Comparison of ENCODE assay signal across 7 cellular contexts in genomic region chr6:158026054-158026900, GRCh38. TPM values are rescaled to one million over a fixed set of nuclear protein-coding genes. Genes with fewer than 3 reads are reported as not detected.
DNase-seq lines count a peak whose midpoint lies in the region; ATAC-seq and TF ChIP-seq lines count a peak whose summit lies in the region.

No MANE protein-coding gene starts in this region.

- peaks cover 34% of the 10 kb centered on the region for H3K4me1 Mint-ChIP-seq in central memory CD8-positive, alpha-beta T cell

- no peak for TF ChIP-seq POLR2A in lower leg skin (IDR thresholded peaks at IDR 0.05)

- H3K27me3 Mint-ChIP-seq in central memory CD8-positive, alpha-beta T cell, result no peaks in the 10 kb centered on the region

- peak overlapping the region; percentile 75 for H3K4me3 Mint-ChIP-seq in central memory CD8-positive, alpha-beta T cell

- peaks cover 2% of the 10 kb centered on the region for H3K36me3 Mint-ChIP-seq in central memory CD8-positive, alpha-beta T cell (ENCODE audit: insufficient read depth)

- H3K27ac Mint-ChIP-seq in central memory CD8-positive, alpha-beta T cell (ENCODE audit: low read depth), result peak overlapping the region; percentile 87

- no peak overlapping the region for H3K4me3 ChIP-seq in lower leg skin (ENCODE audit: low read depth, poor library complexity, severe bottlenecking)

- H3K9me3 Mint-ChIP-seq in central memory CD8-positive, alpha-beta T cell, result no peaks in the 10 kb centered on the region

- intact Hi-C loops in lower leg skin (cut with DNase I; ENCODE audit: low total_unique reads), result no loop called here

- WGBS in lower leg skin, 2 donors, result 28 to 30% methylated on average over 19 of the region's 21 CpGs

- peak in 1 of 3 donors; percentile 29 for TF ChIP-seq CTCF in lower leg skin (IDR thresholded peaks at IDR 0.05)

- peak; percentile 43 for ATAC-seq in GM18520 (IDR thresholded peaks at IDR 0.05; ENCODE audit: unreplicated experiment)
- peak; percentile 57 for ATAC-seq in HG02970 (IDR thresholded peaks at IDR 0.05; ENCODE audit: low FRiP score, unreplicated experiment)
- ATAC-seq in central memory CD8-positive, alpha-beta T cell (replicated peaks; ENCODE audit: extremely low read depth, poor library complexity, severe bottlenecking), result peak; percentile 77

- DNase-seq in NCI-H2171 (lab: John Stamatoyannopoulos, UW) (peak; percentile 40), lower leg skin (ENCODE audit: low spot score in 2 of 2) (peak; percentile 85 to 97)
- peak; percentile 83 for DNase-seq in activated CD4-positive, CD25-positive, alpha-beta regulatory T cell treated with anti-CD3 and anti-CD28 coated beads, Interleukin-2, amount 50 U/mL, for 72 hours
- peak; percentile 62 to 66 for DNase-seq in central memory CD8-positive, alpha-beta T cell (ENCODE audit: low spot score in 2 of 2)
- DNase-seq in stimulated activated CD8-positive, alpha-beta memory T cell treated with anti-CD3 and anti-CD28 coated beads, Interleukin-12 subunit alpha, Interleukin-12 subunit beta, amount 100 ng/mL, for 24 hours (ENCODE audit: extremely low read depth), result peak; percentile 58

RNA-seq across cellular contexts. Expression of gene SYNJ2, which starts 44.6 kb away (rescaled TPM):
- 1 to 10 TPM; 2.6 to 7.5 (median 5.5) TPM for total RNA-seq in lower leg skin

Comparison
In these comparisons a context has a peak if more than half of its experiments do, and no peak if none do; other contexts are left out.
1. DNase-seq: peak in every context shown above with its lines; median percentile 91 in lower leg skin; 83 in activated CD4-positive, CD25-positive, alpha-beta regulatory T cell treated with anti-CD3 and anti-CD28 coated beads, Interleukin-2, amount 50 U/mL, for 72 hours; 64 in central memory CD8-positive, alpha-beta T cell; 58 in stimulated activated CD8-positive, alpha-beta memory T cell treated with anti-CD3 and anti-CD28 coated beads, Interleukin-12 subunit alpha, Interleukin-12 subunit beta, amount 100 ng/mL, for 24 hours; 40 in NCI-H2171.